ENCODE assay signal across 8 cellular contexts in the genomic region with DNA sequence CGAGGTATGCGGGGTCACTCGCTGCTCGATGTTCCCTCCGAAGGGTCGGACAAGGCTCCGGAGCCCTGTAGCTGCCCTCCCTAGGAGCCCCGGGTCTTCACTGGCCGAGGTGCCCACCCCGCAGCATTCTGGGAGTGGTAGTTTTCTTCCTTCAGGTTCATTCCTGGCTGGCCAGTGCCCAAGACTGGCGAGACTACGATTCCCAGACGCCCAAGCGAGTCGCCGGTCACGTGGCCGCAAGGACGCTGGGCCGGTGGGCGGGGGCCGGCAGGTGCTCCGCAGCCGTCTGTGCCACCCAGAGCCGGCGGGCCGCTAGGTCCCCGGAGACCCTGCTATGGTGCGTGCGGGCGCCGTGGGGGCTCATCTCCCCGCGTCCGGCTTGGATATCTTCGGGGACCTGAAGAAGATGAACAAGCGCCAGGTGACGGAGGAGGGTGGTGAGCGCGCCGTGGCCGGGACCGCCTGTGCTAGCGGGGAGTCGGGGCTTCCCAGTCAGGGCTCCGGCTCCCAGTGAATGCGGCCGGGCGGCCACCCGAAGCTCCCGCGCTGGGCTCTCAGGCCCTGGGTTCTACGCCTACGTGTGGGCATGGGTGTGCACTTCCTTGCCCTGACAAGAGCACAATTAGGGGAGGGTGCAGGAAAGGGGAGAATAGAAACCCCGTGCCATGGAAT. TPM values are rescaled to one million over a fixed set of nuclear protein-coding genes. Genes with fewer than 3 reads are reported as not detected.
DNase-seq lines count a peak whose midpoint lies in the region; ATAC-seq and TF ChIP-seq lines count a peak whose summit lies in the region.

SEC11C (plus strand) TSS at position 270 of the 672 bp plus-strand sequence; CDS start at position 335, 65 bp downstream.

- H3K9me3 Mint-ChIP-seq in immature natural killer cell = no peaks in the 10 kb centered on the region

- peaks cover 2 to 8% (median 4%) of the 10 kb centered on the region in 3 donors for H3K27me3 Mint-ChIP-seq in immature natural killer cell (ENCODE audit: low read depth in 3 of 3)

- peak; percentile 86 for ATAC-seq in GM18907 (IDR thresholded peaks at IDR 0.05; ENCODE audit: unreplicated experiment)
- peak; percentile 79 for ATAC-seq in HG03159 (IDR thresholded peaks at IDR 0.05; ENCODE audit: unreplicated experiment)

- H3K4me3 Mint-ChIP-seq in immature natural killer cell = peak within 1 kb of the TSS; percentile 89 to 97 (median 95)

- peaks cover 36 to 51% of the 10 kb centered on the region in 2 donors for H3K4me1 Mint-ChIP-seq in immature natural killer cell

- H3K27ac Mint-ChIP-seq in immature natural killer cell = peak within 1 kb of the TSS; percentile 97 to 100 (median 99)

- TF ChIP-seq CTCF in WI38 (IDR thresholded peaks at IDR 0.05; ENCODE audit: low read depth, low read length) (no peak), cardiac fibroblast (IDR thresholded peaks at IDR 0.05; ENCODE audit: low read depth, low read length) (no peak)

- H3K36me3 Mint-ChIP-seq in immature natural killer cell = peaks cover 0 to 3% (median 0%) of the 10 kb centered on the region in 3 donors

- peak; percentile 95 for DNase-seq in ACHN
- peak; percentile 99 for DNase-seq in NCI-H2227 treated with DMSO at 0.1 percent for 48 hours (lab: John Stamatoyannopoulos, UW)
- DNase-seq in cardiac fibroblast (ENCODE audit: low read depth in 2 of 2) = peak; percentile 96 to 98
- peak; percentile 97 to 98 (median 98) for DNase-seq in immature natural killer cell
- DNase-seq in smooth muscle cell of the brain vasculature (ENCODE audit: low read depth, low spot score) = peak; percentile 93

- in situ Hi-C loops in ACHN (cut with HindIII; ENCODE audit: low pct_ligation_motif_present, low pct_unique_long_range_greater_than_20kb, low sequenced_read_pairs) = no loop called here

- H3K4me3 ChIP-seq in WI38 (ENCODE audit: low read depth, low read length) = peak within 1 kb of the TSS; percentile 75
- H3K4me3 ChIP-seq in cardiac fibroblast (replicated peaks in 1 of 2; ENCODE audit: low read depth in 2 of 2, low read length in 2 of 2) = peak within 1 kb of the TSS; percentile 81 to 94

RNA-seq across cellular contexts. Expression of gene SEC11C, which starts in this region (rescaled TPM):
- polyA plus RNA-seq in immature natural killer cell = 100 to 1,000 TPM; 206 to 280 (median 233) TPM

Comparison
In these comparisons a context has a peak if more than half of its experiments do, and no peak if none do; other contexts are left out.
1. Peak in every context shown above with its lines: DNase-seq, ATAC-seq and H3K4me3 ChIP-seq.